Comparison of ENCODE assay signal across 8 cellular contexts in genomic region chr20:31605902-31606677, GRCh38. TPM values are rescaled to one million over a fixed set of nuclear protein-coding genes. Genes with fewer than 3 reads are reported as not detected.
DNase-seq lines count a peak whose midpoint lies in the region; TF ChIP-seq lines count a peak whose summit lies in the region.

No MANE protein-coding gene starts in this region.

- H3K4me1 Mint-ChIP-seq in type B pancreatic cell (ENCODE audit: unreplicated experiment): peaks cover 39% of the 10 kb centered on the region

- TF ChIP-seq CTCF in colonic mucosa (IDR thresholded peaks at IDR 0.05) (no peak), type B pancreatic cell (conservative IDR thresholded peaks at IDR 0.05) (no peak)

- H3K9me3 Mint-ChIP-seq in type B pancreatic cell: no peaks in the 10 kb centered on the region

- no peaks in the 10 kb centered on the region for H3K36me3 ChIP-seq in colonic mucosa

- peaks cover 20% of the 10 kb centered on the region for H3K36me3 Mint-ChIP-seq in type B pancreatic cell

- H3K4me3 Mint-ChIP-seq in type B pancreatic cell: peak overlapping the region; percentile 95

- no peaks in the 10 kb centered on the region for H3K27me3 ChIP-seq in colonic mucosa

- no peaks in the 10 kb centered on the region for H3K9me3 ChIP-seq in colonic mucosa

- peak overlapping the region; percentile 98 to 99 for H3K9ac ChIP-seq in colonic mucosa (ENCODE audit: low read depth in 2 of 2, low read length in 2 of 2)

- intact Hi-C loops in colonic mucosa (cut with DNase I): no loop called here

- peak overlapping the region; percentile 99 for H3K27ac Mint-ChIP-seq in type B pancreatic cell

- DNase-seq in NCI-H2029 (lab: John Stamatoyannopoulos, UW) (peak; percentile 31), NCI-H2029 treated with DMSO at 0.1 percent for 48 hours (lab: John Stamatoyannopoulos, UW) (no peak), RPMI8226 (peak; percentile 34), colonic mucosa (peak; percentile 54), lung microvascular endothelial cell (ENCODE audit: low read depth in 2 of 2) (peak; percentile 41 to 48), type B pancreatic cell (ENCODE audit: extremely low spot score, unreplicated experiment) (no peak), NCI-H1436 (lab: John Stamatoyannopoulos, UW) (no peak), SHP77 treated with DMSO at 0.1 percent for 48 hours (lab: John Stamatoyannopoulos, UW) (no peak)

- H3K27ac ChIP-seq in colonic mucosa: peak overlapping the region; percentile 77

- H3K4me3 ChIP-seq in colonic mucosa: peak overlapping the region; percentile 58

- H3K27me3 Mint-ChIP-seq in type B pancreatic cell: peaks cover 13% of the 10 kb centered on the region

- H3K4me1 ChIP-seq in colonic mucosa: peaks cover 9% of the 10 kb centered on the region

RNA-seq across cellular contexts. Expression of gene ID1, which starts 1.0 kb away (rescaled TPM):
- total RNA-seq in colonic mucosa (100 to 1,000 TPM; 134 to 179 TPM), lung microvascular endothelial cell (478 and 838 TPM in 2 replicates), type B pancreatic cell (ENCODE audit: low replicate concordance) (472 and 516 TPM in 2 replicates)

RNA-seq across cellular contexts. Expression of gene COX4I2, which starts 31.6 kb away (rescaled TPM):
- total RNA-seq in colonic mucosa (under 1 TPM in 1 of 2 donors, not detected in 1; 0.52 TPM), lung microvascular endothelial cell (not detected in 2 replicates), type B pancreatic cell (ENCODE audit: low replicate concordance) (not detected in 2 replicates)

Comparison
In these comparisons a context has a peak if more than half of its experiments do, and no peak if none do; other contexts are left out.
1. DNase-seq: peak in NCI-H2029 (single experiment), RPMI8226 (single experiment), colonic mucosa (single experiment) and lung microvascular endothelial cell (2 of 2); none in NCI-H2029 treated with DMSO at 0.1 percent for 48 hours (single experiment), type B pancreatic cell (single experiment), NCI-H1436 (single experiment) and SHP77 treated with DMSO at 0.1 percent for 48 hours (single experiment).